9 cellular contexts compared by ENCODE assay signal in genomic region chr4:76896731-76897521, GRCh38. TPM values are rescaled to one million over a fixed set of nuclear protein-coding genes. Genes with fewer than 3 reads are reported as not detected.
DNase-seq lines count a peak whose midpoint lies in the region; ATAC-seq and TF ChIP-seq lines count a peak whose summit lies in the region.
"Had no signal": no experiment of that assay in that cellular context is flagged by ENCODE, and none has a peak within 500 bp of the region (broad histone marks: within the 10 kb centered on the region; RNA-seq: fewer than 3 reads in every experiment).

No MANE protein-coding gene starts in this region.

- peak in 2 of 3 donors; percentile 19 to 21 for DNase-seq in CD4-positive, CD25-positive, alpha-beta regulatory T cell
- DNase-seq in PC-9 (peak in 1 of 2 experiments; percentile 44), cardiac fibroblast (ENCODE audit: low read depth in 2 of 2) (peak; percentile 9 to 13), left kidney (ENCODE audit: low read depth, low spot score) (peak; percentile 85), erythroblast (lab: John Stamatoyannopoulos, UW) (no peak)
- DNase-seq in stimulated activated effector memory CD8-positive, alpha-beta T cell treated with anti-CD3 and anti-CD28 coated beads, Interleukin-12 subunit alpha, Interleukin-12 subunit beta, amount 100 ng/mL, for 72 hours (ENCODE audit: low spot score in 2 of 2) = peak; percentile 12 to 57

- ATAC-seq in CD4-positive, CD25-positive, alpha-beta regulatory T cell (ENCODE audit: low read depth in 2 of 2) = peak; percentile 13 to 57
- ATAC-seq in GM19455 (IDR thresholded peaks at IDR 0.05; ENCODE audit: unreplicated experiment) (peak; percentile 46), GM18858 (IDR thresholded peaks at IDR 0.05; ENCODE audit: unreplicated experiment) (no peak)
- peak; percentile 55 for ATAC-seq in stimulated activated effector memory CD8-positive, alpha-beta T cell treated with anti-CD3 and anti-CD28 coated beads, Interleukin-12 subunit alpha, Interleukin-12 subunit beta, amount 100 ng/mL, for 72 hours
- ATAC-seq: K562 had no signal

- H3K9me2 ChIP-seq in PC-9 (ENCODE audit: insufficient read depth) = no peaks in the 10 kb centered on the region

- CTCF ChIA-PET in PC-9 (lab: Charles Lee) = no interaction called here

- TF ChIP-seq POLR2A in erythroblast (IDR thresholded peaks at IDR 0.05; ENCODE audit: low read length) = no peak

- POLR2A ChIA-PET in PC-9 (lab: Charles Lee; ENCODE audit: unreplicated experiment) = interaction anchor here (0.6 to 0.9 kb wide), 2 partner anchors 14 to 311 kb away, joined by 4 read pairs; no protein-coding TSS in a partner anchor

- H3K27ac ChIP-seq in CD4-positive, CD25-positive, alpha-beta regulatory T cell (ENCODE audit: insufficient read depth, low read length, poor library complexity, severe bottlenecking) = no peak overlapping the region
- H3K27ac ChIP-seq in PC-9 = no peak overlapping the region; the same call in 1 of the 2 replicates

- peak overlapping the region in 2 of 4 donors; percentile 49 to 73 for H3K4me3 Mint-ChIP-seq in CD4-positive, CD25-positive, alpha-beta regulatory T cell
- H3K4me3 Mint-ChIP-seq in stimulated activated effector memory CD8-positive, alpha-beta T cell treated with anti-CD3 and anti-CD28 coated beads, Interleukin-12 subunit alpha, Interleukin-12 subunit beta, amount 100 ng/mL, for 72 hours = peak overlapping the region; percentile 51

- H3K9me3 ChIP-seq in CD4-positive, CD25-positive, alpha-beta regulatory T cell (ENCODE audit: control insufficient read depth in 2 of 2, low read length in 2 of 2) = no peaks in the 10 kb centered on the region
- no peaks in the 10 kb centered on the region for H3K9me3 ChIP-seq in PC-9 (ENCODE audit: insufficient read depth, low read depth)

- peaks cover 13% of the 10 kb centered on the region for H3F3A ChIP-seq in PC-9 (ENCODE audit: insufficient read depth, low read depth)

- no peaks in the 10 kb centered on the region for H4K20me1 ChIP-seq in PC-9 (ENCODE audit: insufficient read depth)

- peaks cover 34% of the 10 kb centered on the region for H3K27me3 Mint-ChIP-seq in CD4-positive, CD25-positive, alpha-beta regulatory T cell

- peaks cover 13% of the 10 kb centered on the region for H3K79me2 ChIP-seq in PC-9 (ENCODE audit: low read depth)

- H3K4me3 ChIP-seq in CD4-positive, CD25-positive, alpha-beta regulatory T cell (ENCODE audit: low read depth, low read length) = no peak overlapping the region
- peak overlapping the region; percentile 76 for H3K4me3 ChIP-seq in PC-9
- peak overlapping the region in 1 of 2 donors; percentile 26 for H3K4me3 ChIP-seq in cardiac fibroblast (replicated peaks in 1 of 2; ENCODE audit: low read depth in 2 of 2, low read length in 2 of 2)
- H3K4me3 ChIP-seq: K562 had no signal

- BruUV-seq in PC-9 (replicated peaks; lab: Mats Ljungman, UMichigan) = no TSS peak

- no peak for TF ChIP-seq CTCF in PC-9 (conservative IDR thresholded peaks at IDR 0.05)
- TF ChIP-seq CTCF in cardiac fibroblast (IDR thresholded peaks at IDR 0.05; ENCODE audit: low read depth, low read length) = no peak

- H3K36me3 ChIP-seq in CD4-positive, CD25-positive, alpha-beta regulatory T cell (ENCODE audit: control insufficient read depth, insufficient read depth, low read length) = no peaks in the 10 kb centered on the region
- no peaks in the 10 kb centered on the region for H3K36me3 ChIP-seq in PC-9 (ENCODE audit: low read depth)

- intact Hi-C loops in PC-9 (cut with micrococcal nuclease; ENCODE audit: unreplicated experiment) = loop anchor here (5.0 kb wide), 1 partner anchor 65 kb away; no protein-coding TSS in a partner anchor

- peaks cover 0 to 15% (median 11%) of the 10 kb centered on the region in 4 donors for H3K4me1 Mint-ChIP-seq in CD4-positive, CD25-positive, alpha-beta regulatory T cell
- H3K4me1 Mint-ChIP-seq in stimulated activated effector memory CD8-positive, alpha-beta T cell treated with anti-CD3 and anti-CD28 coated beads, Interleukin-12 subunit alpha, Interleukin-12 subunit beta, amount 100 ng/mL, for 72 hours = peaks cover 9% of the 10 kb centered on the region

- no peaks in the 10 kb centered on the region for H3K36me3 Mint-ChIP-seq in CD4-positive, CD25-positive, alpha-beta regulatory T cell
- no peaks in the 10 kb centered on the region for H3K36me3 Mint-ChIP-seq in stimulated activated effector memory CD8-positive, alpha-beta T cell treated with anti-CD3 and anti-CD28 coated beads, Interleukin-12 subunit alpha, Interleukin-12 subunit beta, amount 100 ng/mL, for 72 hours

- no peak overlapping the region for H3K27ac Mint-ChIP-seq in CD4-positive, CD25-positive, alpha-beta regulatory T cell
- H3K27ac Mint-ChIP-seq in stimulated activated effector memory CD8-positive, alpha-beta T cell treated with anti-CD3 and anti-CD28 coated beads, Interleukin-12 subunit alpha, Interleukin-12 subunit beta, amount 100 ng/mL, for 72 hours = no peak overlapping the region

- peaks cover 0 to 5% (median 0%) of the 10 kb centered on the region in 7 donors for H3K9me3 Mint-ChIP-seq in CD4-positive, CD25-positive, alpha-beta regulatory T cell
- H3K9me3 Mint-ChIP-seq in stimulated activated effector memory CD8-positive, alpha-beta T cell treated with anti-CD3 and anti-CD28 coated beads, Interleukin-12 subunit alpha, Interleukin-12 subunit beta, amount 100 ng/mL, for 72 hours = no peaks in the 10 kb centered on the region

- peak overlapping the region; percentile 89 for H2AFZ ChIP-seq in PC-9

- H3K4me1 ChIP-seq in CD4-positive, CD25-positive, alpha-beta regulatory T cell (ENCODE audit: control insufficient read depth, insufficient read depth, low read length, poor library complexity, severe bottlenecking) = peaks cover 21% of the 10 kb centered on the region
- peaks cover 38% of the 10 kb centered on the region for H3K4me1 ChIP-seq in PC-9 (replicated peaks; ENCODE audit: insufficient read depth)

- H3K27me3 ChIP-seq in CD4-positive, CD25-positive, alpha-beta regulatory T cell (ENCODE audit: control insufficient read depth, insufficient read depth, low read length) = peaks cover 58% of the 10 kb centered on the region
- no peaks in the 10 kb centered on the region for H3K27me3 ChIP-seq in PC-9 (ENCODE audit: insufficient read depth, low read depth)

- peak overlapping the region; percentile 87 for H3K4me2 ChIP-seq in PC-9

RNA-seq across cellular contexts. Expression of gene SOWAHB, which starts 1.0 kb away (rescaled TPM):
- not detected for total RNA-seq in CD4-positive, CD25-positive, alpha-beta regulatory T cell
- polyA plus RNA-seq in CD4-positive, CD25-positive, alpha-beta regulatory T cell = not detected
- total RNA-seq in PC-9 (2021) = 6.2 and 7.7 TPM in 2 replicates
- total RNA-seq: K562 had no signal
- polyA plus RNA-seq: K562 had no signal

RNA-seq across cellular contexts. Expression of gene SEPTIN11, which starts 52.6 kb away (rescaled TPM):
- total RNA-seq in CD4-positive, CD25-positive, alpha-beta regulatory T cell = 29.4 TPM
- polyA plus RNA-seq in CD4-positive, CD25-positive, alpha-beta regulatory T cell = 10 to 100 TPM; 17.1 to 29.7 (median 21.0) TPM
- total RNA-seq in PC-9 (2021) = 38.8 and 48.1 TPM in 2 replicates

Comparison
In these comparisons a context has a peak if more than half of its experiments do, and no peak if none do; other contexts are left out.
1. DNase-seq: peak in CD4-positive, CD25-positive, alpha-beta regulatory T cell (2 of 3), cardiac fibroblast (2 of 2), left kidney (single experiment) and stimulated activated effector memory CD8-positive, alpha-beta T cell treated with anti-CD3 and anti-CD28 coated beads, Interleukin-12 subunit alpha, Interleukin-12 subunit beta, amount 100 ng/mL, for 72 hours (2 of 2); none in erythroblast (0 of 2).